In genomic region chr22:35353318-35353717, GRCh38 we compare ENCODE assay signal across 1 cellular context.
TF ChIP-seq lines count a peak whose summit lies in the region.

No MANE protein-coding gene starts in this region.

TF ChIP-seq in H1, 55 proteins besides CTCF, POLR2A, EP300 and RAD21:
- TF ChIP-seq SIX5 (IDR thresholded peaks at IDR 0.05; ENCODE audit: low read depth, low read length) (no peak), E2F6 (IDR thresholded peaks at IDR 0.05) (no peak), SIN3A (conservative IDR thresholded peaks at IDR 0.05 in 1 of 2, IDR thresholded peaks at IDR 0.05 in 1 of 2; ENCODE audit: low read depth in 1 of 2, low read length in 2 of 2) (no peak), EZH2 (IDR thresholded peaks at IDR 0.05; ENCODE audit: low read depth, low read length, severe bottlenecking) (no peak), TBP (IDR thresholded peaks at IDR 0.05; ENCODE audit: low read depth, low read length) (no peak), SP2 (IDR thresholded peaks at IDR 0.05; ENCODE audit: low read length) (no peak), FOSL1 (IDR thresholded peaks at IDR 0.05; ENCODE audit: insufficient read depth, low read depth, low read length) (no peak), YY1 (IDR thresholded peaks at IDR 0.05; ENCODE audit: low read depth, low read length) (no peak), KDM1A (IDR thresholded peaks at IDR 0.05; ENCODE audit: borderline replicate concordance, low read length) (no peak), TAF1 (IDR thresholded peaks at IDR 0.05; ENCODE audit: low read depth, low read length) (no peak), TCF12 (IDR thresholded peaks at IDR 0.05; ENCODE audit: low read depth, low read length) (no peak)
